9 cellular contexts compared by ENCODE assay signal in genomic region chr18:22346968-22347611, GRCh38.
A peak's percentile ranks its signal among the peaks of the same experiment; 100 is the strongest.
DNase-seq lines count a peak whose midpoint lies in the region; ATAC-seq, FAIRE-seq and TF ChIP-seq lines count a peak whose summit lies in the region.
"Had no signal": no experiment of that assay in that cellular context is flagged by ENCODE, and none has a peak within 500 bp of the region (broad histone marks: within the 10 kb centered on the region; RNA-seq: fewer than 3 reads in every experiment).

No MANE protein-coding gene starts in this region.

- POLR2A ChIA-PET in HEK293 (lab: Yijun Ruan, JAX), result interaction anchor here (0.6 to 1.5 kb wide), 5 partner anchors 172 to 242 kb away, joined by 3 to 5 read pairs (median 3); partner anchors contain the start of gene GATA6

- H3K27ac ChIP-seq in HEK293 (ENCODE audit: extremely low read depth, low read depth, low read length) (peak overlapping the region; percentile 25; the same call in 1 of the 2 replicates), Karpas-422 (ENCODE audit: low read length) (no peak overlapping the region)

- peak; percentile 30 for FAIRE-seq in islet of Langerhans (lab: Jason Lieb, UNC)

- no peaks in the 10 kb centered on the region for H4K20me1 ChIP-seq in Karpas-422 (ENCODE audit: insufficient read depth, low read depth, low read length)

- H3K9me2 ChIP-seq in Karpas-422 (replicated peaks; ENCODE audit: insufficient read depth, low read length), result no peaks in the 10 kb centered on the region

- H3K27me3 ChIP-seq in skeletal muscle satellite cell (ENCODE audit: control insufficient read depth, insufficient read depth, low read length) (peaks cover 40% of the 10 kb centered on the region), Karpas-422 (ENCODE audit: low read length) (no peaks in the 10 kb centered on the region)

- DNase-seq in amniotic epithelial cell (ENCODE audit: low read depth) (peak; percentile 91), T-helper 9 cell (no peak), Karpas-422 (no peak)
- DNase-seq: T-helper 1 cell had no signal

- H2AFZ ChIP-seq in Karpas-422 (ENCODE audit: low read length), result no peak overlapping the region

- H3K36me3 ChIP-seq in HEK293 (ENCODE audit: control insufficient read depth in 2 of 2, insufficient read depth in 1 of 2, low read length in 2 of 2), result no peaks in the 10 kb centered on the region
- H3K36me3 ChIP-seq in skeletal muscle satellite cell (ENCODE audit: insufficient read depth, low read length), result no peaks in the 10 kb centered on the region
- no peaks in the 10 kb centered on the region for H3K36me3 ChIP-seq in Karpas-422 (ENCODE audit: insufficient read depth, low read length)

- TF ChIP-seq CTCF in HEK293 (tag by site-specific recombination; IDR thresholded peaks at IDR 0.05), result no peak

- no peak overlapping the region for H3K4me3 ChIP-seq in HEK293 (ENCODE audit: low read depth, low read length)
- no peak overlapping the region for H3K4me3 ChIP-seq in skeletal muscle satellite cell (ENCODE audit: low read length)
- no peak overlapping the region for H3K4me3 ChIP-seq in Karpas-422 (ENCODE audit: low read length)

- H3K9ac ChIP-seq in skeletal muscle satellite cell (ENCODE audit: low read depth, low read length), result no peak overlapping the region
- H3K9ac ChIP-seq in Karpas-422 (ENCODE audit: low read length), result no peak overlapping the region

- no peaks in the 10 kb centered on the region for H3K79me2 ChIP-seq in Karpas-422 (ENCODE audit: low read length)

- H3K4me1 ChIP-seq in HEK293 (ENCODE audit: control insufficient read depth, insufficient read depth, low read length), result peaks cover 53% of the 10 kb centered on the region
- peaks cover 17% of the 10 kb centered on the region for H3K4me1 ChIP-seq in skeletal muscle satellite cell (ENCODE audit: control insufficient read depth, insufficient read depth, low read length)
- no peaks in the 10 kb centered on the region for H3K4me1 ChIP-seq in Karpas-422 (ENCODE audit: low read length)

- CTCF ChIA-PET in HEK293 (lab: Yijun Ruan, JAX), result interaction anchor here (0.6 to 2.1 kb wide), 12 partner anchors 9 to 219 kb away, joined by 3 to 6 read pairs (median 3); no protein-coding TSS in a partner anchor

- H3K9me3 ChIP-seq in HEK293 (ENCODE audit: control insufficient read depth, insufficient read depth, low read depth, low read length), result no peaks in the 10 kb centered on the region
- no peaks in the 10 kb centered on the region for H3K9me3 ChIP-seq in skeletal muscle satellite cell (replicated peaks; ENCODE audit: low read length)
- no peaks in the 10 kb centered on the region for H3K9me3 ChIP-seq in Karpas-422 (ENCODE audit: low read length)

- H3K4me2 ChIP-seq in skeletal muscle satellite cell (ENCODE audit: low read length) (peak overlapping the region; percentile 9), Karpas-422 (ENCODE audit: low read depth, low read length, poor library complexity, severe bottlenecking) (no peak overlapping the region)

- no peak for ATAC-seq in HG03457 (IDR thresholded peaks at IDR 0.05; ENCODE audit: unreplicated experiment)
- no peak for ATAC-seq in GM19452 (IDR thresholded peaks at IDR 0.05; ENCODE audit: unreplicated experiment)

TF ChIP-seq in HEK293, 187 proteins besides CTCF, POLR2A, EP300 and RAD21 (continues in another document):
- TF ChIP-seq ZNF529 (tag by site-specific recombination; IDR thresholded peaks at IDR 0.05; ENCODE audit: insufficient replicate concordance) (no peak), ZNF600 (tag by site-specific recombination; IDR thresholded peaks at IDR 0.05) (peak; percentile 74; the same call in 1 of the 2 replicates), ZNF19 (tag by site-specific recombination; IDR thresholded peaks at IDR 0.05; ENCODE audit: low read depth) (no peak), ZNF302 (tag by site-specific recombination; IDR thresholded peaks at IDR 0.05; ENCODE audit: low read depth) (no peak), ZNF350 (tag by site-specific recombination; IDR thresholded peaks at IDR 0.05) (no peak), ZNF398 (tag by site-specific recombination; IDR thresholded peaks at IDR 0.05) (peak; percentile 16; the same call in 1 of the 2 replicates), ZSCAN30 (tag by site-specific recombination; IDR thresholded peaks at IDR 0.05) (no peak), GLIS1 (tag by site-specific recombination; IDR thresholded peaks at IDR 0.05) (peak; percentile 21; the same call in 1 of the 2 replicates), ZNF626 (tag by site-specific recombination; IDR thresholded peaks at IDR 0.05) (no peak), ZNF274 (IDR thresholded peaks at IDR 0.05; ENCODE audit: low read length) (no peak), ZNF274 (tag by site-specific recombination; IDR thresholded peaks at IDR 0.05; ENCODE audit: borderline replicate concordance) (no peak), ZNF132 (tag by site-specific recombination; IDR thresholded peaks at IDR 0.05; ENCODE audit: borderline replicate concordance) (no peak), ZBTB26 (tag by site-specific recombination; optimal IDR thresholded peaks at IDR 0.05) (peak; percentile 30), ZNF610 (tag by site-specific recombination; IDR thresholded peaks at IDR 0.05; ENCODE audit: borderline replicate concordance) (no peak), ZNF664 (tag by site-specific recombination; IDR thresholded peaks at IDR 0.05) (no peak), ZFHX2 (tag by site-specific recombination; conservative IDR thresholded peaks at IDR 0.05) (peak; percentile 82), ZNF629 (tag by site-specific recombination; IDR thresholded peaks at IDR 0.05) (0 out of 2 replicates have a peak, but pooled peaks have one; percentile 25), ZNF138 (tag by site-specific recombination; IDR thresholded peaks at IDR 0.05; ENCODE audit: borderline replicate concordance) (no peak)
- TF ChIP-seq, protein P1, sequence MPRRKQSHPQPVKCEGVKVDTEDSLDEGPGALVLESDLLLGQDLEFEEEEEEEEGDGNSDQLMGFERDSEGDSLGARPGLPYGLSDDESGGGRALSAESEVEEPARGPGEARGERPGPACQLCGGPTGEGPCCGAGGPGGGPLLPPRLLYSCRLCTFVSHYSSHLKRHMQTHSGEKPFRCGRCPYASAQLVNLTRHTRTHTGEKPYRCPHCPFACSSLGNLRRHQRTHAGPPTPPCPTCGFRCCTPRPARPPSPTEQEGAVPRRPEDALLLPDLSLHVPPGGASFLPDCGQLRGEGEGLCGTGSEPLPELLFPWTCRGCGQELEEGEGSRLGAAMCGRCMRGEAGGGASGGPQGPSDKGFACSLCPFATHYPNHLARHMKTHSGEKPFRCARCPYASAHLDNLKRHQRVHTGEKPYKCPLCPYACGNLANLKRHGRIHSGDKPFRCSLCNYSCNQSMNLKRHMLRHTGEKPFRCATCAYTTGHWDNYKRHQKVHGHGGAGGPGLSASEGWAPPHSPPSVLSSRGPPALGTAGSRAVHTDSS (tag by site-specific recombination; IDR thresholded peaks at IDR 0.05), result no peak
- TF ChIP-seq, protein P2, sequence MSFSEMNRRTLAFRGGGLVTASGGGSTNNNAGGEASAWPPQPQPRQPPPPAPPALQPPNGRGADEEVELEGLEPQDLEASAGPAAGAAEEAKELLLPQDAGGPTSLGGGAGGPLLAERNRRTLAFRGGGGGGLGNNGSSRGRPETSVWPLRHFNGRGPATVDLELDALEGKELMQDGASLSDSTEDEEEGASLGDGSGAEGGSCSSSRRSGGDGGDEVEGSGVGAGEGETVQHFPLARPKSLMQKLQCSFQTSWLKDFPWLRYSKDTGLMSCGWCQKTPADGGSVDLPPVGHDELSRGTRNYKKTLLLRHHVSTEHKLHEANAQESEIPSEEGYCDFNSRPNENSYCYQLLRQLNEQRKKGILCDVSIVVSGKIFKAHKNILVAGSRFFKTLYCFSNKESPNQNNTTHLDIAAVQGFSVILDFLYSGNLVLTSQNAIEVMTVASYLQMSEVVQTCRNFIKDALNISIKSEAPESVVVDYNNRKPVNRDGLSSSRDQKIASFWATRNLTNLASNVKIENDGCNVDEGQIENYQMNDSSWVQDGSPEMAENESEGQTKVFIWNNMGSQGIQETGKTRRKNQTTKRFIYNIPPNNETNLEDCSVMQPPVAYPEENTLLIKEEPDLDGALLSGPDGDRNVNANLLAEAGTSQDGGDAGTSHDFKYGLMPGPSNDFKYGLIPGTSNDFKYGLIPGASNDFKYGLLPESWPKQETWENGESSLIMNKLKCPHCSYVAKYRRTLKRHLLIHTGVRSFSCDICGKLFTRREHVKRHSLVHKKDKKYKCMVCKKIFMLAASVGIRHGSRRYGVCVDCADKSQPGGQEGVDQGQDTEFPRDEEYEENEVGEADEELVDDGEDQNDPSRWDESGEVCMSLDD (tag by site-specific recombination; IDR thresholded peaks at IDR 0.05), result no peak
